Comparison of ENCODE assay signal across 1 cellular context in the genomic region with DNA sequence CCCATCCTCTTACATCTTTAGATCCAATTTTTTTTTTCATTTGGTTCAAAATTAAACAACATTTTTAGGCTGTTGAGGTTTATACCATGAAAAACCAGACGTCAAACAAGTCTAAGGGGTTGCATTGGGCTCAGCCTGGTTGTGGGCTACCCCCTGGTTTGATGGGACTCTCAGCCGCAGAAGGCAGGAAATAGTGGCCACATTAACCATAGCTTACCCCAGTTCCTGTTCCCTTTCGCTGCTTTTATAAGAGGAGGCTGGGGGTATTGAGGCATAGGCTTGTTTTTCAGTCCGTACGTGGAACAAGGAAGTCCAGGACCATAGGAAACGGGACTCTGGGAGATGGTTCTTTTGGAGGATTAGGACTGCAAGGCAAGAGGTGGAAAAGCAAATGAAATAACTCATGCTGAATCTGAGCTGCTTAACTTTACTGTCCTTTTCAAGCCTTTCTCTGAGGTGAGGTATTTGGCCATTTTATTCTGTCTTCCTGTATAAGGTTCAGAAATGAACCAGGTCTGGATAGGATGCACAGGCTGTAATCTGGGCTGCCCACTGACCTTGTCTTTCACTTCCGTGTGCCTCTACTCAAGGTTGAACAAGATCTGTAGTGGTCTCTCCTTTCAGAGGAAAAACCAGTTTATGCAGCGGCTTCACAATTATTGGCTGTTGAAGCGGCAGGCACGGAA.
TF ChIP-seq lines count a peak whose summit lies in the region.

No MANE protein-coding gene starts in this region.

TF ChIP-seq in GM12878, 131 proteins besides CTCF, POLR2A, EP300 and RAD21:
- no peak for TF ChIP-seq MXI1 (IDR thresholded peaks at IDR 0.05; ENCODE audit: low read depth, low read length)
- TF ChIP-seq MTA2 (IDR thresholded peaks at IDR 0.05; ENCODE audit: low read depth) = 0 out of 2 replicates have a peak, but pooled peaks have one; percentile 15
- TF ChIP-seq SPI1 (IDR thresholded peaks at IDR 0.05; ENCODE audit: borderline replicate concordance, insufficient read depth, low read depth, low read length) = peak; percentile 81; the same call in 1 of the 2 replicates
- no peak for TF ChIP-seq SREBF1 (IDR thresholded peaks at IDR 0.05; ENCODE audit: low read length)
- TF ChIP-seq EED (IDR thresholded peaks at IDR 0.05; ENCODE audit: low read depth) = peak; percentile 59
- TF ChIP-seq ETV6 (conservative IDR thresholded peaks at IDR 0.05 in 1 of 2, IDR thresholded peaks at IDR 0.05 in 1 of 2; ENCODE audit: borderline replicate concordance in 1 of 2, low read depth in 1 of 2) = peak in 1 of 2 experiments; percentile 76; a peak in 1 of 4 replicates
- peak; percentile 95 for TF ChIP-seq RUNX3 (IDR thresholded peaks at IDR 0.05; ENCODE audit: low read length)
- peak; percentile 61 to 74 for TF ChIP-seq IKZF2 (IDR thresholded peaks at IDR 0.05)
- TF ChIP-seq IKZF1 (conservative IDR thresholded peaks at IDR 0.05) = peak; percentile 42
- TF ChIP-seq PAX5 (IDR thresholded peaks at IDR 0.05; ENCODE audit: borderline replicate concordance, low read depth, low read length) = peak; percentile 50; the same call in 1 of the 2 replicates
- no peak for TF ChIP-seq SIX5 (IDR thresholded peaks at IDR 0.05; ENCODE audit: low read depth, low read length, severe bottlenecking)
- TF ChIP-seq CBFB (IDR thresholded peaks at IDR 0.05; ENCODE audit: low read depth) = peak; percentile 51; the same call in 1 of the 2 replicates
